19 cellular contexts compared by ENCODE assay signal in genomic region chr5:5304361-5305035, GRCh38.
DNase-seq lines count a peak whose midpoint lies in the region; ATAC-seq, FAIRE-seq and TF ChIP-seq lines count a peak whose summit lies in the region.
"Had no signal": no experiment of that assay in that cellular context is flagged by ENCODE, and none has a peak within 500 bp of the region (broad histone marks: within the 10 kb centered on the region; RNA-seq: fewer than 3 reads in every experiment).

No MANE protein-coding gene starts in this region.

- 35% methylated on average over 9 of the region's 10 CpGs for WGBS in A549 (ENCODE audit: missing lambda C conversion rate)

- no peak for TF ChIP-seq POLR2A in A549 (IDR thresholded peaks at IDR 0.05; ENCODE audit: low read length)

- TF ChIP-seq RAD21 in A549 (conservative IDR thresholded peaks at IDR 0.05 in 1 of 2, IDR thresholded peaks at IDR 0.05 in 1 of 2) = no peak

- ATAC-seq in A549 (peak; percentile 49 to 69; a peak in 5 of 6 replicates), GM21447 (IDR thresholded peaks at IDR 0.05; ENCODE audit: unreplicated experiment) (no peak)
- ATAC-seq: body of pancreas, HCT116 had no signal

- no peak overlapping the region for H3K4me2 ChIP-seq in A549

- H3K4me1 ChIP-seq in A549 = no peaks in the 10 kb centered on the region
- H3K4me1 ChIP-seq: body of pancreas, right atrium auricular region, testis had no signal

- TF ChIP-seq CTCF in A549 (IDR thresholded peaks at IDR 0.05) (no peak), RWPE1 (conservative IDR thresholded peaks at IDR 0.05; ENCODE audit: low read depth) (no peak), fibroblast of villous mesenchyme (IDR thresholded peaks at IDR 0.05; ENCODE audit: insufficient read depth, low read depth, low read length) (no peak)

- FAIRE-seq in A549 (lab: Jason Lieb, UNC) (no peak), frontal cortex (lab: Jason Lieb, UNC) (no peak)

- H3K27ac ChIP-seq in A549 = no peak overlapping the region
- 0 out of 2 replicates have a peak overlapping the region, but pooled peaks have one; percentile 24 for H3K27ac ChIP-seq in RWPE1
- H3K27ac ChIP-seq: body of pancreas, right atrium auricular region, SJSA1, testis had no signal

- CTCF ChIA-PET in A549 (lab: Yijun Ruan, JAX) (interaction anchor here (0.9 kb wide), 1 partner anchor 115 kb away, joined by 3 read pairs; no protein-coding TSS in a partner anchor), RWPE1 (lab: Yijun Ruan, JAX) (interaction anchor here (0.6 kb wide), 1 partner anchor 11 kb away, joined by 3 read pairs; no protein-coding TSS in a partner anchor)

- no peak for TF ChIP-seq EP300 in A549 (IDR thresholded peaks at IDR 0.05)

- H3K9me3 ChIP-seq in A549 = peaks cover 7% of the 10 kb centered on the region; the same call in 1 of the 3 replicates
- H3K9me3 ChIP-seq: body of pancreas, testis had no signal

- POLR2A ChIA-PET in A549 (lab: Yijun Ruan, JAX) (no interaction called here), RWPE1 (lab: Yijun Ruan, JAX; ENCODE audit: low non-redundant PET) (interaction anchor here (0.5 kb wide), 1 partner anchor 22 kb away, joined by 3 read pairs; no protein-coding TSS in a partner anchor)

- DNase-seq in A549 (ENCODE audit: low read depth in 1 of 2, low spot score in 1 of 2) (peak in 1 of 2 experiments; percentile 27), ELR (ENCODE audit: low read depth) (peak; percentile 20), RWPE1 (ENCODE audit: low spot score) (peak; percentile 19), fibroblast of villous mesenchyme (ENCODE audit: low read depth) (peak; percentile 16), frontal cortex (ENCODE audit: low spot score in 2 of 2) (no peak), NCI-H446 treated with DMSO at 0.1 percent for 48 hours (lab: John Stamatoyannopoulos, UW) (no peak), glomerular visceral epithelial cell (ENCODE audit: extremely low spot score) (no peak)
- DNase-seq: activated CD4-positive, alpha-beta T cell treated with anti-CD3 and anti-CD28 coated beads, Interleukin-2, amount 10 ng/mL, durations not matched to agents 24 days and 14 days; activated T-cell treated with anti-CD3 and anti-CD28 coated beads, Interleukin-2, amount 50 U/mL, for 1 hour; body of pancreas; COR-L47; immature natural killer cell; stimulated activated CD4-positive, alpha-beta T cell treated with anti-CD3 and anti-CD28 coated beads, Interleukin-2, amount 100 ng/mL, for 48 hours; T-helper 9 cell; testis had no signal

- H3K4me3 ChIP-seq in A549 = no peak overlapping the region
- no peak overlapping the region for H3K4me3 ChIP-seq in fibroblast of villous mesenchyme (ENCODE audit: low read depth, low read length)
- H3K4me3 ChIP-seq: body of pancreas, right atrium auricular region, SJSA1, testis had no signal

TF ChIP-seq in A549, 52 proteins besides CTCF, POLR2A, EP300 and RAD21:
- TF ChIP-seq ZFP36 (IDR thresholded peaks at IDR 0.05; ENCODE audit: borderline replicate concordance, partially characterized antibody) = no peak
- TF ChIP-seq NPAS2 (CRISPR knock-in tag; IDR thresholded peaks at IDR 0.05; ENCODE audit: borderline replicate concordance) = no peak
- no peak for TF ChIP-seq MAX (IDR thresholded peaks at IDR 0.05)
- no peak for TF ChIP-seq MAZ (IDR thresholded peaks at IDR 0.05; ENCODE audit: borderline replicate concordance, low read depth, low read length)
- no peak for TF ChIP-seq ESRRA (IDR thresholded peaks at IDR 0.05; ENCODE audit: borderline replicate concordance, low read length)
- no peak for TF ChIP-seq EHMT2 (IDR thresholded peaks at IDR 0.05; ENCODE audit: low read depth)
- TF ChIP-seq EHF (CRISPR knock-in tag; IDR thresholded peaks at IDR 0.05) = no peak
TF ChIP-seq in A549: peak in this region for 0.

Comparison
In these comparisons a context has a peak if more than half of its experiments do, and no peak if none do; other contexts are left out.
1. DNase-seq: peak in ELR (single experiment), RWPE1 (single experiment) and fibroblast of villous mesenchyme (single experiment); none in frontal cortex (0 of 2), NCI-H446 treated with DMSO at 0.1 percent for 48 hours (single experiment) and glomerular visceral epithelial cell (single experiment).